Comparison of ENCODE assay signal across 13 cellular contexts in genomic region chr5:37214550-37214949, GRCh38. TPM values are rescaled to one million over a fixed set of nuclear protein-coding genes. Genes with fewer than 3 reads are reported as not detected.
DNase-seq lines count a peak whose midpoint lies in the region; ATAC-seq, FAIRE-seq and TF ChIP-seq lines count a peak whose summit lies in the region.
"Had no signal": no experiment of that assay in that cellular context is flagged by ENCODE, and none has a peak within 500 bp of the region (broad histone marks: within the 10 kb centered on the region; RNA-seq: fewer than 3 reads in every experiment).

No MANE protein-coding gene starts in this region.

- POLR2A ChIA-PET in CD8-positive, alpha-beta T cell (lab: Charles Lee): interaction anchor here (0.6 kb wide), 1 partner anchor 323 kb away, joined by 3 read pairs; no protein-coding TSS in a partner anchor

- no peaks in the 10 kb centered on the region for H3K27me3 ChIP-seq in CD8-positive, alpha-beta T cell (ENCODE audit: insufficient read depth, low read length)
- H3K27me3 ChIP-seq in hepatocyte: no peaks in the 10 kb centered on the region
- H3K27me3 ChIP-seq: gastrocnemius medialis had no signal

- WGBS in hepatocyte (ENCODE audit: low lambda C conversion rate, missing lambda C conversion rate): 50% methylated on average over 1 of the region's 1 CpG

- H3K4me2 ChIP-seq in hepatocyte: no peak overlapping the region

- no peak for TF ChIP-seq CTCF in CD8-positive, alpha-beta T cell (IDR thresholded peaks at IDR 0.05)
- no peak for TF ChIP-seq CTCF in hepatocyte (IDR thresholded peaks at IDR 0.05; ENCODE audit: poor library complexity)

- no peak for ATAC-seq in CD8-positive, alpha-beta T cell
- ATAC-seq: gastrocnemius medialis had no signal

- CTCF ChIA-PET in CD8-positive, alpha-beta T cell (lab: Charles Lee): no interaction called here

- H3K79me2 ChIP-seq in hepatocyte: no peaks in the 10 kb centered on the region

- H3K9me2 ChIP-seq in hepatocyte (replicated peaks; ENCODE audit: insufficient read depth): no peaks in the 10 kb centered on the region

- no peak overlapping the region for H3K4me3 ChIP-seq in CD8-positive, alpha-beta T cell (ENCODE audit: low read depth, low read length)
- H3K4me3 ChIP-seq in hepatocyte: no peak overlapping the region
- H3K4me3 ChIP-seq: gastrocnemius medialis had no signal

- peak; percentile 56 for FAIRE-seq in GM19239 (lab: Jason Lieb, UNC)

- peaks cover 41% of the 10 kb centered on the region for H3K36me3 Mint-ChIP-seq in CD8-positive, alpha-beta T cell

- peaks cover 3% of the 10 kb centered on the region for H3K36me3 ChIP-seq in CD8-positive, alpha-beta T cell (ENCODE audit: insufficient read depth, low read length)
- H3K36me3 ChIP-seq in hepatocyte (replicated peaks; ENCODE audit: insufficient read depth, low read depth): no peaks in the 10 kb centered on the region

- no peaks in the 10 kb centered on the region for H3K9me3 Mint-ChIP-seq in CD8-positive, alpha-beta T cell

- H3K27ac ChIP-seq in CD8-positive, alpha-beta T cell (ENCODE audit: low read depth, low read length): no peak overlapping the region
- no peak overlapping the region for H3K27ac ChIP-seq in hepatocyte
- H3K27ac ChIP-seq: gastrocnemius medialis had no signal

- H3K4me1 Mint-ChIP-seq in CD8-positive, alpha-beta T cell (ENCODE audit: low read depth): peaks cover 7% of the 10 kb centered on the region

- no peaks in the 10 kb centered on the region for H4K20me1 ChIP-seq in hepatocyte (ENCODE audit: insufficient read depth, poor library complexity, severe bottlenecking)

- no peak overlapping the region for H3K4me3 Mint-ChIP-seq in CD8-positive, alpha-beta T cell

- intact Hi-C loops in CD8-positive, alpha-beta T cell (cut with DNase I, micrococcal nuclease): no loop called here

- H3K27ac Mint-ChIP-seq in CD8-positive, alpha-beta T cell: peak overlapping the region; percentile 50

- H2AFZ ChIP-seq in hepatocyte: no peak overlapping the region

- H3K9me3 ChIP-seq in CD8-positive, alpha-beta T cell (ENCODE audit: low read length): no peaks in the 10 kb centered on the region
- H3K9me3 ChIP-seq in hepatocyte (ENCODE audit: low read depth): no peaks in the 10 kb centered on the region
- H3K9me3 ChIP-seq: gastrocnemius medialis had no signal

- H3K4me1 ChIP-seq in CD8-positive, alpha-beta T cell (ENCODE audit: insufficient read depth, low read length): peaks cover 6% of the 10 kb centered on the region
- no peaks in the 10 kb centered on the region for H3K4me1 ChIP-seq in hepatocyte (ENCODE audit: insufficient read depth)
- H3K4me1 ChIP-seq: gastrocnemius medialis had no signal

- DNase-seq in CD8-positive, alpha-beta T cell: no peak
- DNase-seq in GM19239 (ENCODE audit: insufficient read length, low spot score) (no peak), NCI-H510A treated with DMSO at 0.1 percent for 48 hours (lab: John Stamatoyannopoulos, UW) (peak; percentile 39), hepatocyte (ENCODE audit: low spot score) (peak; percentile 19), NCI-H1092 (lab: John Stamatoyannopoulos, UW) (no peak), NCI-H146 treated with DMSO at 0.1 percent for 48 hours (lab: John Stamatoyannopoulos, UW; ENCODE audit: unreplicated experiment) (no peak), erythroblast (lab: John Stamatoyannopoulos, UW) (no peak), SW480 (ENCODE audit: low spot score) (no peak)
- DNase-seq: amniotic stem cell, C1 segment of cervical spinal cord, gastrocnemius medialis, MM.1S, occipital lobe had no signal

- no peaks in the 10 kb centered on the region for H3K27me3 Mint-ChIP-seq in CD8-positive, alpha-beta T cell (ENCODE audit: low read depth)

- TF ChIP-seq POLR2A in erythroblast (IDR thresholded peaks at IDR 0.05; ENCODE audit: low read length): no peak

RNA-seq across cellular contexts. Expression of gene CPLANE1, which starts 34.6 kb away (rescaled TPM):
- 1 to 10 TPM; 4.2 to 4.3 TPM for total RNA-seq in CD8-positive, alpha-beta T cell
- total RNA-seq in hepatocyte: 21.5 and 29.6 TPM in 2 replicates
- polyA plus RNA-seq in hepatocyte: 4.3 and 6.9 TPM in 2 replicates

Comparison
In these comparisons a context has a peak if more than half of its experiments do, and no peak if none do; other contexts are left out.
1. DNase-seq: peak in NCI-H510A treated with DMSO at 0.1 percent for 48 hours (single experiment) and hepatocyte (single experiment); none in CD8-positive, alpha-beta T cell (0 of 7), GM19239 (single experiment), NCI-H1092 (single experiment), NCI-H146 treated with DMSO at 0.1 percent for 48 hours (single experiment), erythroblast (0 of 2) and SW480 (single experiment).